Comparison of ENCODE assay signal across 12 cellular contexts in genomic region chr11:61092280-61092766, GRCh38. TPM values are rescaled to one million over a fixed set of nuclear protein-coding genes. Genes with fewer than 3 reads are reported as not detected.
DNase-seq lines count a peak whose midpoint lies in the region; ATAC-seq, FAIRE-seq and TF ChIP-seq lines count a peak whose summit lies in the region.
"Had no signal": no experiment of that assay in that cellular context is flagged by ENCODE, and none has a peak within 500 bp of the region (broad histone marks: within the 10 kb centered on the region; RNA-seq: fewer than 3 reads in every experiment).

No MANE protein-coding gene starts in this region.

- no peak overlapping the region for H4K8ac ChIP-seq in trophoblast cell (ENCODE audit: low read depth, low read length)

- H3K4ac ChIP-seq in trophoblast cell (ENCODE audit: low read depth, low read length) = no peak overlapping the region

- DNase-seq in GM12891 (ENCODE audit: insufficient read length, low spot score) (no peak), trophoblast cell (peak; percentile 21 to 33), NCI-H2196 (lab: John Stamatoyannopoulos, UW; ENCODE audit: unreplicated experiment) (no peak), T1000 (lab: John Stamatoyannopoulos, UW) (no peak), HT-29 (ENCODE audit: low spot score) (no peak)
- DNase-seq in activated CD8-positive, alpha-beta memory T cell treated with anti-CD3 and anti-CD28 coated beads, Interleukin-2, amount 50 U/mL, for 48 hours = peak; percentile 75
- DNase-seq: caudate nucleus, NCI-H1436 had no signal

- H3K23ac ChIP-seq in trophoblast cell (ENCODE audit: low read length) = no peak overlapping the region

- H3K4me1 ChIP-seq in trophoblast cell (ENCODE audit: control insufficient read depth in 1 of 2, insufficient read depth in 2 of 2, low read length in 2 of 2) = peaks cover 3 to 5% of the 10 kb centered on the region in 2 experiments
- H3K4me1 ChIP-seq: prostate gland had no signal

- peaks cover 6% of the 10 kb centered on the region for H3K9me3 ChIP-seq in trophoblast cell (ENCODE audit: insufficient read depth, low read depth, low read length)
- H3K9me3 ChIP-seq: prostate gland had no signal

- H2BK120ac ChIP-seq in trophoblast cell (ENCODE audit: insufficient read depth, low read length, poor library complexity) = no peak overlapping the region

- H3K4me3 ChIP-seq in trophoblast cell (ENCODE audit: low read depth, low read length) = no peak overlapping the region
- H3K4me3 ChIP-seq: prostate gland had no signal

- H2BK12ac ChIP-seq in trophoblast cell (ENCODE audit: low read length) = no peak overlapping the region

- H3K4me2 ChIP-seq in trophoblast cell (ENCODE audit: low read length) = no peak overlapping the region

- no peak overlapping the region for H3K18ac ChIP-seq in trophoblast cell (ENCODE audit: low read length)

- no peak overlapping the region for H4K12ac ChIP-seq in trophoblast cell (ENCODE audit: low read depth, low read length)

- H2AFZ ChIP-seq in trophoblast cell (ENCODE audit: insufficient read depth, low read length, poor library complexity) = no peak overlapping the region

- no peak overlapping the region for H2AK5ac ChIP-seq in trophoblast cell (ENCODE audit: low read length)

- H3K27me3 ChIP-seq in trophoblast cell (ENCODE audit: insufficient read depth, low read length) = no peaks in the 10 kb centered on the region

- H3K79me2 ChIP-seq in trophoblast cell (ENCODE audit: control insufficient read depth, insufficient read depth, low read length, poor library complexity) = no peaks in the 10 kb centered on the region

- H3K36me3 ChIP-seq in trophoblast cell (ENCODE audit: control insufficient read depth in 1 of 2, insufficient read depth in 2 of 2, low read length in 2 of 2) = no peaks in the 10 kb centered on the region
- H3K36me3 ChIP-seq: prostate gland had no signal

- no peak for FAIRE-seq in GM12891 (lab: Jason Lieb, UNC)

- H3K14ac ChIP-seq in trophoblast cell (ENCODE audit: low read length) = no peak overlapping the region

- peak; percentile 59 for ATAC-seq in HG02852 (IDR thresholded peaks at IDR 0.05; ENCODE audit: unreplicated experiment)
- ATAC-seq in GM18867 (IDR thresholded peaks at IDR 0.05; ENCODE audit: unreplicated experiment) = no peak

- no peak overlapping the region for H2BK5ac ChIP-seq in trophoblast cell (ENCODE audit: low read depth, low read length, poor library complexity)

- no peaks in the 10 kb centered on the region for H3K79me1 ChIP-seq in trophoblast cell (ENCODE audit: low read length)

- TF ChIP-seq POLR2A in GM12891 (IDR thresholded peaks at IDR 0.05; ENCODE audit: low read depth, low read length) = peak; percentile 56; the same call in 1 of the 2 replicates

- H3K27ac ChIP-seq in trophoblast cell (ENCODE audit: low read depth, low read length) = no peak overlapping the region
- H3K27ac ChIP-seq: prostate gland had no signal

- H3K9ac ChIP-seq in trophoblast cell (ENCODE audit: low read length) = no peak overlapping the region

- no peak overlapping the region for H4K91ac ChIP-seq in trophoblast cell (ENCODE audit: low read depth, low read length)

- WGBS in trophoblast cell (ENCODE audit: extremely low coverage, insufficient coverage, insufficient read length) = no CpG with 5 or more reads among the region's 10 CpGs

TF ChIP-seq in GM12891, 5 proteins besides CTCF, POLR2A, EP300 and RAD21:
- peak; percentile 58 for TF ChIP-seq SPI1 (IDR thresholded peaks at IDR 0.05; ENCODE audit: low read depth, low read length)
- no peak for TF ChIP-seq PAX5 (IDR thresholded peaks at IDR 0.05; ENCODE audit: insufficient read depth, low read length, severe bottlenecking)
- 0 out of 2 replicates have a peak, but pooled peaks have one; percentile 35 for TF ChIP-seq POU2F2 (IDR thresholded peaks at IDR 0.05; ENCODE audit: low read depth, low read length)
- TF ChIP-seq TAF1 (IDR thresholded peaks at IDR 0.05; ENCODE audit: low read depth, low read length) = peak; percentile 68
- peak; percentile 52; the same call in 1 of the 2 replicates for TF ChIP-seq POLR2AphosphoS5 (IDR thresholded peaks at IDR 0.05; ENCODE audit: low read depth, low read length)

RNA-seq across cellular contexts. Expression of gene CD5, which starts 10.0 kb away (rescaled TPM):
- polyA plus RNA-seq in GM12891 (2012; ENCODE audit: low read depth, missing spikeins) = 0.21 TPM
- 0.01 TPM in 1 of 2 replicates, not detected in the other for polyA plus RNA-seq in trophoblast cell (2013)
- total RNA-seq in HT-29 (2014; rRNA removed; shearing (Covaris generic)) = not detected in 2 replicates
- total RNA-seq: temporal lobe had no signal

Comparison
In these comparisons a context has a peak if more than half of its experiments do, and no peak if none do; other contexts are left out.
1. DNase-seq: peak in activated CD8-positive, alpha-beta memory T cell treated with anti-CD3 and anti-CD28 coated beads, Interleukin-2, amount 50 U/mL, for 48 hours (single experiment) and trophoblast cell (2 of 2); none in GM12891 (single experiment), NCI-H2196 (single experiment), T1000 (single experiment) and HT-29 (single experiment).